In the genomic region with DNA sequence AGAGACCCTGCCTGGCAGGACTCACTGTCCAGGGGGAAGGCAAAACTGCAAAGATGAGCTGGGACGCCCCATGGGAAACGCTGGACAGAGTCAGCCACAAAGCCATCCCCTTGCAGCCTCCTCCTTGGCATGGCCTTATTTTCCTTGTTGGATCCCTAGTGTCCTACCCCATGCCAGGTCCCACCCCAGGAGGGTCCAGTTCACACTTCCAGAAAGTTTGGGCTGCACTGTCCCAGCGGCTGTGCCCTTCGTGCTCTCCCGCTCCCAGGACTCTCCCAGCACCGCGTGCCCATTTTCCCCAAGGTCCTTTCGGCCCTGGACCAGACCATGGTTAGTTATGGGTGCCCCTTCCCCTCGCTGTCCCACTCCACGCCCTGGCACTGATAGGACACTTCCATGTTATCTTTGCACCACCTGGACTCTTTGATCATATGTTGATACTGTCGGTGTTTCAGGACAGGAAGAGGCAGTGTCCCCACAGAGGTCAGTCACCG, we compare ENCODE assay signal across 7 cellular contexts. TPM values are rescaled to one million over a fixed set of nuclear protein-coding genes. Genes with fewer than 3 reads are reported as not detected.
DNase-seq lines count a peak whose midpoint lies in the region; ATAC-seq and TF ChIP-seq lines count a peak whose summit lies in the region.

No MANE protein-coding gene starts in this region.

- TF ChIP-seq CTCF in NB4 (IDR thresholded peaks at IDR 0.05; ENCODE audit: low read depth, low read length), result no peak
- no peak for TF ChIP-seq CTCF in gastrocnemius medialis (IDR thresholded peaks at IDR 0.05 in 4 of 5, conservative IDR thresholded peaks at IDR 0.05 in 1 of 5)

- H3K27ac ChIP-seq in ectodermal cell (ENCODE audit: insufficient read depth, low read depth, low read length, poor library complexity, severe bottlenecking) (peak overlapping the region; percentile 98), gastrocnemius medialis (peak overlapping the region in 3 of 4 donors; percentile 65 to 80 (median 74))

- peak overlapping the region; percentile 97 for H3K4me3 ChIP-seq in NB4 (ENCODE audit: low read depth, low read length)
- no peak overlapping the region for H3K4me3 ChIP-seq in ectodermal cell (ENCODE audit: insufficient read depth, low read depth, low read length)
- H3K4me3 ChIP-seq in gastrocnemius medialis, result no peak overlapping the region

- DNase-seq in NB4 (ENCODE audit: low read depth) (peak; percentile 62), gastrocnemius medialis (no peak), NCI-H2029 (lab: John Stamatoyannopoulos, UW) (no peak), superior temporal gyrus (ENCODE audit: extremely low spot score) (no peak), NCI-H774 (lab: John Stamatoyannopoulos, UW) (no peak)

- H3K36me3 ChIP-seq in ectodermal cell (ENCODE audit: control insufficient read depth, insufficient read depth, low read length) (no peaks in the 10 kb centered on the region), gastrocnemius medialis (no peaks in the 10 kb centered on the region)

- TF ChIP-seq POLR2A in GM15510 (IDR thresholded peaks at IDR 0.05; ENCODE audit: borderline replicate concordance, extremely low read depth, insufficient read length), result peak; percentile 31
- peak; percentile 45 for TF ChIP-seq POLR2A in NB4 (IDR thresholded peaks at IDR 0.05; ENCODE audit: extremely low read depth, insufficient read length)
- TF ChIP-seq POLR2A in gastrocnemius medialis (IDR thresholded peaks at IDR 0.05), result no peak

- H3K9me3 ChIP-seq in ectodermal cell (ENCODE audit: control insufficient read depth, low read length) (no peaks in the 10 kb centered on the region), gastrocnemius medialis (no peaks in the 10 kb centered on the region)

- in situ Hi-C loops in gastrocnemius medialis (cut with MboI; ENCODE audit: low sequenced_read_pairs in 4 of 4), result no loop called here

- H3K27me3 ChIP-seq in ectodermal cell (ENCODE audit: control insufficient read depth, insufficient read depth, low read length, poor library complexity, severe bottlenecking), result peaks cover 3% of the 10 kb centered on the region
- H3K27me3 ChIP-seq in gastrocnemius medialis, result peaks cover 0 to 3% (median 0%) of the 10 kb centered on the region in 3 donors

- ATAC-seq in gastrocnemius medialis, result no peak

- 93 to 96% methylated on average over 12 of the region's 12 CpGs for WGBS in ectodermal cell, 2 experiments

- peaks cover 9% of the 10 kb centered on the region for H3K4me1 ChIP-seq in ectodermal cell (ENCODE audit: control insufficient read depth, insufficient read depth, low read length)
- H3K4me1 ChIP-seq in gastrocnemius medialis, result peaks cover 5% of the 10 kb centered on the region in 2 donors

- intact Hi-C loops in gastrocnemius medialis (cut with DNase I; ENCODE audit: low total_unique reads), result loop anchor here (2.0 kb wide), 1 partner anchor 105 kb away; no protein-coding TSS in a partner anchor

RNA-seq across cellular contexts. Expression of a gene that starts 5.8 kb away (rescaled TPM):
- 1.9 TPM for polyA plus RNA-seq in ectodermal cell (2013, experiment 1 of 4)
- polyA plus RNA-seq in ectodermal cell (2013, experiment 2 of 4), result 2.8 TPM
- 1.8 TPM for polyA plus RNA-seq in ectodermal cell (2013, experiment 3 of 4)
- polyA plus RNA-seq in ectodermal cell (2013, experiment 4 of 4), result 2.0 TPM
- total RNA-seq in gastrocnemius medialis, result 1 to 10 TPM in 2 of 4 donors, under 1 TPM in 2; 0.31 to 1.7 (median 0.96) TPM

Comparison
In these comparisons a context has a peak if more than half of its experiments do, and no peak if none do; other contexts are left out.
1. POLR2A ChIP-seq: peak in GM15510 (single experiment) and NB4 (single experiment); none in gastrocnemius medialis (0 of 2).